Comparison of ENCODE assay signal across 8 cellular contexts in the genomic region with DNA sequence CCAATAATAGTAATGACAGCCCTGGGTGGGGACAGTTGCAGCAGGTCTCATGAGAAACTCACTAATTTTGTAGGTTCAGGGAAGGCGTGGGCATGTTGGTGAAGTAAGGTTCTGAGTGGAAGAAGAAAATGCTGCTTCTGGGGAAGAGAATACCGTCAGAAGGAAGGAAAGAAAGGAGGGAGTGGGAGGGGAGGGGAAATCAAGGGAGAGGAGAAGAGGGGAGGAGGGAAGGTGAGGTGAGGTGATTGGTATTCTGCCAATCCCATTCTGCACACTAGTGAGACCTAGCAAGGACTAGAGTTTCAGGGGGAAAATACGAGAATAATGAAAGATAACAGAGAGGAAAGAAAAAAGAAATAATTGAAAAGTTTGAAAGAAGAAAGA. TPM values are rescaled to one million over a fixed set of nuclear protein-coding genes. Genes with fewer than 3 reads are reported as not detected.
DNase-seq lines count a peak whose midpoint lies in the region; ATAC-seq and TF ChIP-seq lines count a peak whose summit lies in the region.

No MANE protein-coding gene starts in this region.

- peaks cover 0 to 13% (median 0%) of the 10 kb centered on the region in 45 donors for H3K27me3 ChIP-seq in dorsolateral prefrontal cortex

- TF ChIP-seq CTCF in dorsolateral prefrontal cortex (IDR thresholded peaks at IDR 0.05 in 54 of 56, conservative IDR thresholded peaks at IDR 0.05 in 2 of 56; ENCODE audit: low read depth in 1 of 56, partially characterized antibody in 56 of 56): no peak
- no peak for TF ChIP-seq CTCF in nephron progenitor cell (IDR thresholded peaks at IDR 0.05)

- H3K27ac ChIP-seq in dorsolateral prefrontal cortex: peak overlapping the region in 32 of 59 donors; percentile 4 to 84 (median 56)

- no peak for ATAC-seq in HG03571 (IDR thresholded peaks at IDR 0.05; ENCODE audit: unreplicated experiment)
- ATAC-seq in GM21825 (IDR thresholded peaks at IDR 0.05; ENCODE audit: unreplicated experiment): no peak
- ATAC-seq in GM18502 (IDR thresholded peaks at IDR 0.05; ENCODE audit: poor library complexity, unreplicated experiment): no peak

- peak overlapping the region; percentile 41 to 96 (median 70) for H3K4me3 ChIP-seq in dorsolateral prefrontal cortex

- no peaks in the 10 kb centered on the region for H3K9me3 Mint-ChIP-seq in nephron progenitor cell

- peaks cover 32% of the 10 kb centered on the region for H3K4me1 Mint-ChIP-seq in nephron progenitor cell

- H3K27me3 Mint-ChIP-seq in nephron progenitor cell (ENCODE audit: low read depth, poor library complexity): peaks cover 19% of the 10 kb centered on the region

- peak overlapping the region; percentile 74 for H3K27ac Mint-ChIP-seq in nephron progenitor cell

- H3K36me3 Mint-ChIP-seq in nephron progenitor cell (ENCODE audit: low read depth): no peaks in the 10 kb centered on the region

- intact Hi-C loops in dorsolateral prefrontal cortex (cut with DNase I): loop anchor here in 1 of 2 donors (2.0 kb wide), 1 partner anchor 32 kb away; a partner anchor contains a TSS

- DNase-seq in DMS79 (lab: John Stamatoyannopoulos, UW): peak; percentile 21
- DNase-seq in NCI-H1417 treated with DMSO at 0.1 percent for 48 hours (lab: John Stamatoyannopoulos, UW): peak; percentile 5
- no peak for DNase-seq in dorsolateral prefrontal cortex
- no peak for DNase-seq in nephron progenitor cell
- DNase-seq in middle frontal gyrus (ENCODE audit: extremely low spot score, low spot score): no peak

- H3K4me3 Mint-ChIP-seq in nephron progenitor cell: peak overlapping the region; percentile 87

RNA-seq across cellular contexts. Expression of a gene that starts 32.4 kb away (rescaled TPM):
- 100 to 1,000 TPM; 157 to 321 (median 258) TPM for total RNA-seq in dorsolateral prefrontal cortex

RNA-seq across cellular contexts. Expression of a gene that starts 54.9 kb away (rescaled TPM):
- total RNA-seq in dorsolateral prefrontal cortex: under 1 TPM in 2 of 120 experiments, not detected in 118; 0.36 to 0.44 TPM

Comparison
In these comparisons a context has a peak if more than half of its experiments do, and no peak if none do; other contexts are left out.
1. DNase-seq: peak in DMS79 (single experiment) and NCI-H1417 treated with DMSO at 0.1 percent for 48 hours (single experiment); none in dorsolateral prefrontal cortex (0 of 10), nephron progenitor cell (single experiment) and middle frontal gyrus (single experiment).